In the genomic region with DNA sequence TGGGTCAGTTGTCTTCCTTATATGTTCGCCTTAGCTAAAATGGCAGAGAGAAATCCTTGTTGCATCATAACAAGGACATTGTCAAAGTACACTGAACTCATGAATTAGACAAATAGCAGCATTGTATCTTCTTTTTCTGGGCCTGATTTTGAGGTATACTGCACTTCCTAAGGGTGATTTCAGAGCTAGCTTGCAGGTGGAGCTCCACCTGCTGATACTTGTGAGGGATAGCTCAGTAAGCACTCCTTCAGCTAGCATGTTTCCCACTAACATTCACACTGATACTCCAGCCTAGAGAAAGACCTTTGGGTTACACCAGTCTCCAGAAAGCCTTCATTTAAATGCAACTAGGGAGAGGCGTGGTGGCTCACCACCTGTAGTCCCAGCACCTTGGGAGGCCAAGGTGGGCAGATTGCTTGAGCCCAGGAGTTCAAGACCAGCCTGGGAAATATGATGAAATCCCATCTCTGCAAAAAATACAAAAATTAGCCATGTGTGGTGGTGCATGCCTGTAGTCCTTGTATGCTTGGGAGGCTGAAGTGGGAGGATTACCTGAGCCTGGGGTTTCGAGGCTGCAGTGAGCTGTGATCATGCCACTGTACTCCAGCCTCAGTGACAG, we compare ENCODE assay signal across 8 cellular contexts. TPM values are rescaled to one million over a fixed set of nuclear protein-coding genes. Genes with fewer than 3 reads are reported as not detected.
DNase-seq lines count a peak whose midpoint lies in the region; ATAC-seq and TF ChIP-seq lines count a peak whose summit lies in the region.

No MANE protein-coding gene starts in this region.

- no peak overlapping the region for H3K4me3 ChIP-seq in BE2C (ENCODE audit: low read depth, low read length)
- no peak overlapping the region for H3K4me3 ChIP-seq in OCI-LY7 (ENCODE audit: low read depth, low read length, poor library complexity, severe bottlenecking)
- H3K4me3 ChIP-seq in fibroblast of villous mesenchyme (ENCODE audit: low read depth, low read length): no peak overlapping the region

- H2AFZ ChIP-seq in OCI-LY7 (ENCODE audit: low read length): no peak overlapping the region

- TF ChIP-seq CTCF in BE2C (IDR thresholded peaks at IDR 0.05; ENCODE audit: low read depth, low read length): peak; percentile 35
- peak; percentile 37; the same call in 1 of the 2 replicates for TF ChIP-seq CTCF in GM12874 (IDR thresholded peaks at IDR 0.05; ENCODE audit: insufficient read depth, low read depth, low read length)
- peak; percentile 57 for TF ChIP-seq CTCF in OCI-LY7 (conservative IDR thresholded peaks at IDR 0.05; ENCODE audit: low read length)
- TF ChIP-seq CTCF in fibroblast of villous mesenchyme (IDR thresholded peaks at IDR 0.05; ENCODE audit: insufficient read depth, low read depth, low read length): peak; percentile 17

- BruUV-seq in OCI-LY7 (replicated peaks; lab: Mats Ljungman, UMichigan): no TSS peak

- H3K4me1 ChIP-seq in BE2C (no peaks in the 10 kb centered on the region), OCI-LY7 (ENCODE audit: insufficient read depth, low read length, poor library complexity, severe bottlenecking) (no peaks in the 10 kb centered on the region)

- POLR2A ChIA-PET in OCI-LY7 (lab: Charles Lee): interaction anchor here (0.8 kb wide), 1 partner anchor 14 kb away, joined by 3 read pairs; no protein-coding TSS in a partner anchor

- no peaks in the 10 kb centered on the region for H3K79me2 ChIP-seq in OCI-LY7 (ENCODE audit: insufficient read depth, low read depth, low read length)

- no peak overlapping the region for H3K27ac ChIP-seq in OCI-LY7 (ENCODE audit: low read depth, low read length, poor library complexity, severe bottlenecking)

- H4K20me1 ChIP-seq in OCI-LY7 (ENCODE audit: insufficient read depth, low read length): no peaks in the 10 kb centered on the region

- intact Hi-C loops in OCI-LY7 (cut with micrococcal nuclease; ENCODE audit: unreplicated experiment): no loop called here

- ATAC-seq in GM19035 (IDR thresholded peaks at IDR 0.05; ENCODE audit: unreplicated experiment) (no peak), GM19452 (IDR thresholded peaks at IDR 0.05; ENCODE audit: unreplicated experiment) (no peak), HG03139 (IDR thresholded peaks at IDR 0.05; ENCODE audit: unreplicated experiment) (no peak)

- H3K9me3 ChIP-seq in BE2C (no peaks in the 10 kb centered on the region; the same call in 1 of the 2 replicates), OCI-LY7 (ENCODE audit: low read length) (no peaks in the 10 kb centered on the region)

- DNase-seq in BE2C (no peak), OCI-LY7 (ENCODE audit: low spot score) (peak; percentile 19), fibroblast of villous mesenchyme (ENCODE audit: low read depth) (no peak)
- DNase-seq in activated CD8-positive, alpha-beta memory T cell treated with anti-CD3 and anti-CD28 coated beads, Interleukin-2, amount 50 U/mL, for 48 hours: no peak

- H3K4me2 ChIP-seq in OCI-LY7 (ENCODE audit: low read length): no peak overlapping the region

- no peaks in the 10 kb centered on the region for H3K9me2 ChIP-seq in OCI-LY7 (ENCODE audit: insufficient read depth, low read length)

- CTCF ChIA-PET in OCI-LY7 (lab: Charles Lee; ENCODE audit: unreplicated experiment): interaction anchor here (0.9 to 1.0 kb wide), 2 partner anchors 11 to 171 kb away, joined by 3 to 6 read pairs; no protein-coding TSS in a partner anchor

- H3K27me3 ChIP-seq in BE2C: no peaks in the 10 kb centered on the region

- H3K36me3 ChIP-seq in BE2C: peaks cover 7% of the 10 kb centered on the region; the same call in 1 of the 2 replicates
- no peaks in the 10 kb centered on the region for H3K36me3 ChIP-seq in OCI-LY7 (ENCODE audit: insufficient read depth, low read length)

RNA-seq across cellular contexts. Expression of gene JAM3, which starts 29.8 kb away (rescaled TPM):
- 71.5 TPM for polyA plus RNA-seq in BE2C (2012; ENCODE audit: insufficient read depth, insufficient read length, low read depth)
- total RNA-seq in OCI-LY7 (2014; rRNA removed; shearing (Covaris generic)): not detected in 2 replicates
- not detected in 2 replicates for total RNA-seq in OCI-LY7 (2022)
- total RNA-seq in fibroblast of villous mesenchyme: 39.6 and 48.8 TPM in 2 replicates

Comparison
In these comparisons a context has a peak if more than half of its experiments do, and no peak if none do; other contexts are left out.
1. RNA of gene JAM3, which starts 29.8 kb away (total RNA-seq): 39.6 to 48.8 TPM in fibroblast of villous mesenchyme; not detected in OCI-LY7; every median in the first group is over 10 times any median in the second.
2. Peak in every context shown above with its lines, with median percentiles within 50 percentile points of each other: CTCF ChIP-seq.